Comparison of ENCODE assay signal across 1 cellular context in genomic region chr11:95835768-95836488, GRCh38.
A peak's percentile ranks its signal among the peaks of the same experiment; 100 is the strongest.
TF ChIP-seq lines count a peak whose summit lies in the region.

No MANE protein-coding gene starts in this region.

TF ChIP-seq in HepG2, 621 proteins besides CTCF, POLR2A, EP300 and RAD21:
- TF ChIP-seq ZNF142 (CRISPR knock-in tag; IDR thresholded peaks at IDR 0.05) (no peak), ZNF333 (CRISPR knock-in tag; IDR thresholded peaks at IDR 0.05; ENCODE audit: borderline replicate concordance) (no peak), TEF (CRISPR knock-in tag; IDR thresholded peaks at IDR 0.05) (0 out of 2 replicates have a peak, but pooled peaks have one; percentile 57), ARID5B (CRISPR knock-in tag; IDR thresholded peaks at IDR 0.05) (0 out of 2 replicates have a peak, but pooled peaks have one; percentile 10), MAFF (IDR thresholded peaks at IDR 0.05; ENCODE audit: low read depth, low read length) (no peak), GMEB2 (CRISPR knock-in tag; IDR thresholded peaks at IDR 0.05; ENCODE audit: low read depth) (no peak), ERF (CRISPR knock-in tag; IDR thresholded peaks at IDR 0.05) (0 out of 2 replicates have a peak, but pooled peaks have one; percentile 19), HOMEZ (CRISPR knock-in tag; IDR thresholded peaks at IDR 0.05; ENCODE audit: low read depth) (0 out of 2 replicates have a peak, but pooled peaks have one; percentile 35), SAP130 (CRISPR knock-in tag; IDR thresholded peaks at IDR 0.05; ENCODE audit: low read depth) (peak; percentile 38; the same call in 1 of the 2 replicates), FOXA3 (CRISPR knock-in tag; IDR thresholded peaks at IDR 0.05) (0 out of 2 replicates have a peak, but pooled peaks have one; percentile 29), PITX1 (CRISPR knock-in tag; IDR thresholded peaks at IDR 0.05) (peak; percentile 82), RBM39 (IDR thresholded peaks at IDR 0.05; ENCODE audit: low read depth, low read length, poor library complexity, severe bottlenecking) (no peak), TEAD3 (CRISPR knock-in tag; optimal IDR thresholded peaks at IDR 0.05; ENCODE audit: borderline replicate concordance) (peak; percentile 48), ARID3A (IDR thresholded peaks at IDR 0.05; ENCODE audit: low read depth, low read length) (peak; percentile 85), CBX5 (CRISPR knock-in tag; IDR thresholded peaks at IDR 0.05; ENCODE audit: borderline replicate concordance) (no peak), CREM (IDR thresholded peaks at IDR 0.05) (0 out of 2 replicates have a peak, but pooled peaks have one; percentile 23), CREM (CRISPR knock-in tag; IDR thresholded peaks at IDR 0.05) (no peak), HMGXB4 (CRISPR knock-in tag; IDR thresholded peaks at IDR 0.05; ENCODE audit: borderline replicate concordance in 1 of 2, low read depth in 1 of 2) (peak in 1 of 2 experiments; percentile 45; a peak in 1 of 4 replicates), NCOA5 (CRISPR knock-in tag; IDR thresholded peaks at IDR 0.05) (no peak), POGZ (CRISPR knock-in tag; IDR thresholded peaks at IDR 0.05) (no peak), SMC3 (IDR thresholded peaks at IDR 0.05; ENCODE audit: low read length) (peak; percentile 91), ZNF160 (CRISPR knock-in tag; IDR thresholded peaks at IDR 0.05) (no peak), XRCC5 (optimal IDR thresholded peaks at IDR 0.05; ENCODE audit: low read length) (peak; percentile 56), ZNF670 (CRISPR knock-in tag; IDR thresholded peaks at IDR 0.05; ENCODE audit: borderline replicate concordance) (no peak), TFAP4 (IDR thresholded peaks at IDR 0.05; ENCODE audit: borderline replicate concordance, low read depth) (peak; percentile 79), FOSL2 (CRISPR knock-in tag; IDR thresholded peaks at IDR 0.05) (0 out of 2 replicates have a peak, but pooled peaks have one; percentile 13), GPBP1L1 (CRISPR knock-in tag; IDR thresholded peaks at IDR 0.05) (no peak), MIXL1 (CRISPR knock-in tag; IDR thresholded peaks at IDR 0.05) (peak; percentile 66; the same call in 1 of the 2 replicates), ZNF574 (CRISPR knock-in tag; IDR thresholded peaks at IDR 0.05) (0 out of 2 replicates have a peak, but pooled peaks have one; percentile 44), YY1 (IDR thresholded peaks at IDR 0.05; ENCODE audit: insufficient read depth, insufficient replicate concordance, low read depth, low read length) (no peak), STAG1 (CRISPR knock-in tag; IDR thresholded peaks at IDR 0.05) (peak; percentile 95), RBM22 (optimal IDR thresholded peaks at IDR 0.05; ENCODE audit: low read length) (peak; percentile 50)
